Comparison of ENCODE assay signal across 27 cellular contexts in genomic region chr11:66056541-66056940, GRCh38. TPM values are rescaled to one million over a fixed set of nuclear protein-coding genes. Genes with fewer than 3 reads are reported as not detected.
DNase-seq lines count a peak whose midpoint lies in the region; FAIRE-seq and TF ChIP-seq lines count a peak whose summit lies in the region.
"Had no signal": no experiment of that assay in that cellular context is flagged by ENCODE, and none has a peak within 500 bp of the region (broad histone marks: within the 10 kb centered on the region; RNA-seq: fewer than 3 reads in every experiment).

No MANE protein-coding gene starts in this region.

- H3K79me2 ChIP-seq in keratinocyte (ENCODE audit: control insufficient read depth, insufficient read depth, low read length) (peaks cover 38% of the 10 kb centered on the region), OCI-LY7 (ENCODE audit: insufficient read depth, low read depth, low read length) (peaks cover 26% of the 10 kb centered on the region)

- no peak overlapping the region for H3K9ac ChIP-seq in keratinocyte (ENCODE audit: control insufficient read depth, extremely low read depth, insufficient read depth, low read length)

- no peaks in the 10 kb centered on the region for H3K27me3 ChIP-seq in keratinocyte (ENCODE audit: control insufficient read depth, extremely low read depth, insufficient read depth, low read length)
- H3K27me3 ChIP-seq in spleen (replicated peaks in 1 of 7) = no peaks in the 10 kb centered on the region
- H3K27me3 ChIP-seq in uterus = no peaks in the 10 kb centered on the region

- intact Hi-C loops in spleen (cut with DNase I; ENCODE audit: low total_unique reads) (no loop called here), OCI-LY7 (cut with micrococcal nuclease; ENCODE audit: unreplicated experiment) (no loop called here), uterus (cut with DNase I; ENCODE audit: low total_unique reads) (no loop called here)

- no peak for DNase-seq in activated T-cell treated with anti-CD3 and anti-CD28 coated beads, Interleukin-2, amount 50 U/mL, for 24 hours
- DNase-seq in activated T-cell treated with anti-CD3 and anti-CD28 coated beads for 4 hours (no peak), keratinocyte (ENCODE audit: low read depth, low spot score) (no peak), spleen (peak; percentile 46), OCI-LY7 (ENCODE audit: low spot score) (no peak), uterus (no peak), NCI-H1417 (lab: John Stamatoyannopoulos, UW) (no peak)
- DNase-seq: 8988T; AML-193; C1 segment of cervical spinal cord; Calu3; CD8-positive, alpha-beta memory T cell; KG1; NCI-H1105; NCI-H1694; NCI-H2081; NCI-H446; NCI-H526; OCI-M1 had no signal

- H3K36me3 Mint-ChIP-seq in activated T-cell treated with anti-CD3 and anti-CD28 coated beads, Interleukin-2, amount 50 U/mL, for 24 hours (ENCODE audit: low read depth) = peaks cover 93% of the 10 kb centered on the region

- H3K27ac Mint-ChIP-seq in activated T-cell treated with anti-CD3 and anti-CD28 coated beads, Interleukin-2, amount 50 U/mL, for 24 hours = peak overlapping the region; percentile 29

- FAIRE-seq in keratinocyte (lab: Jason Lieb, UNC) = no peak
- FAIRE-seq: G401.6, GM12892 had no signal

- TF ChIP-seq CTCF in HEK293 (tag by site-specific recombination; IDR thresholded peaks at IDR 0.05) = no peak
- no peak for TF ChIP-seq CTCF in keratinocyte (optimal IDR thresholded peaks at IDR 0.05 in 1 of 3, IDR thresholded peaks at IDR 0.05 in 1 of 3, conservative IDR thresholded peaks at IDR 0.05 in 1 of 3; ENCODE audit: extremely low read depth in 1 of 3, insufficient read depth in 2 of 3, low read length in 3 of 3)
- TF ChIP-seq CTCF in spleen (IDR thresholded peaks at IDR 0.05 in 8 of 11, conservative IDR thresholded peaks at IDR 0.05 in 3 of 11) = no peak
- TF ChIP-seq CTCF in OCI-LY7 (conservative IDR thresholded peaks at IDR 0.05; ENCODE audit: low read length) = no peak
- no peak for TF ChIP-seq CTCF in uterus (IDR thresholded peaks at IDR 0.05)

- no peaks in the 10 kb centered on the region for H3K9me3 Mint-ChIP-seq in activated T-cell treated with anti-CD3 and anti-CD28 coated beads, Interleukin-2, amount 50 U/mL, for 24 hours
- H3K9me3 Mint-ChIP-seq: CD8-positive, alpha-beta memory T cell had no signal

- H3K9me3 ChIP-seq in HEK293 (ENCODE audit: control insufficient read depth, insufficient read depth, low read depth, low read length) = no peaks in the 10 kb centered on the region
- H3K9me3 ChIP-seq in keratinocyte (ENCODE audit: control insufficient read depth, low read depth, low read length) = no peaks in the 10 kb centered on the region
- no peaks in the 10 kb centered on the region for H3K9me3 ChIP-seq in spleen
- H3K9me3 ChIP-seq in OCI-LY7 (ENCODE audit: low read length) = no peaks in the 10 kb centered on the region
- H3K9me3 ChIP-seq in uterus = no peaks in the 10 kb centered on the region
- H3K9me3 ChIP-seq: HAP-1 had no signal

- WGBS in spleen, 5 donors = 72 to 85% (median 80%) methylated on average over 9 of the region's 9 CpGs

- no peaks in the 10 kb centered on the region; the same call in 1 of the 2 replicates for H3K4me1 ChIP-seq in HEK293 (ENCODE audit: control insufficient read depth, insufficient read depth, low read length)
- peaks cover 25% of the 10 kb centered on the region for H3K4me1 ChIP-seq in keratinocyte (ENCODE audit: control insufficient read depth, extremely low read depth, insufficient read depth, low read length)
- H3K4me1 ChIP-seq in spleen = peaks cover 15 to 44% (median 23%) of the 10 kb centered on the region in 6 donors
- H3K4me1 ChIP-seq in OCI-LY7 (ENCODE audit: insufficient read depth, low read length, poor library complexity, severe bottlenecking) = peaks cover 11% of the 10 kb centered on the region
- H3K4me1 ChIP-seq in uterus = peaks cover 0 to 11% of the 10 kb centered on the region in 2 donors

- H3K4me3 ChIP-seq in HEK293 (ENCODE audit: low read depth, low read length) (no peak overlapping the region), keratinocyte (ENCODE audit: control insufficient read depth in 2 of 3, extremely low read depth in 1 of 3, insufficient read depth in 2 of 3, low read depth in 1 of 3, low read length in 3 of 3) (no peak overlapping the region), spleen (no peak overlapping the region), OCI-LY7 (ENCODE audit: low read depth, low read length, poor library complexity, severe bottlenecking) (no peak overlapping the region), uterus (no peak overlapping the region)
- H3K4me3 ChIP-seq: HAP-1 had no signal

- H3K36me3 ChIP-seq in HEK293 (ENCODE audit: control insufficient read depth in 2 of 2, insufficient read depth in 1 of 2, low read length in 2 of 2) (peaks cover 42 to 86% of the 10 kb centered on the region in 2 experiments), keratinocyte (ENCODE audit: control insufficient read depth in 2 of 2, extremely low read depth in 1 of 2, insufficient read depth in 2 of 2, low read length in 2 of 2) (peaks cover 42 to 59% of the 10 kb centered on the region in 2 experiments), spleen (peaks cover 19 to 86% (median 78%) of the 10 kb centered on the region in 6 donors), OCI-LY7 (ENCODE audit: insufficient read depth, low read length) (peaks cover 88% of the 10 kb centered on the region), uterus (no peaks in the 10 kb centered on the region)

- TF ChIP-seq POLR2A in spleen (IDR thresholded peaks at IDR 0.05) (no peak), uterus (IDR thresholded peaks at IDR 0.05) (no peak)

- POLR2A ChIA-PET in HEK293 (lab: Yijun Ruan, JAX) (interaction anchor here (0.6 to 0.9 kb wide), 3 partner anchors 14 to 435 kb away, joined by 3 to 7 read pairs (median 3); no protein-coding TSS in a partner anchor), OCI-LY7 (lab: Charles Lee) (interaction anchor here (1.5 kb wide), 1 partner anchor 25 kb away, joined by 5 read pairs; no protein-coding TSS in a partner anchor)

- no peak overlapping the region for H3K4me3 Mint-ChIP-seq in activated T-cell treated with anti-CD3 and anti-CD28 coated beads, Interleukin-2, amount 50 U/mL, for 24 hours
- H3K4me3 Mint-ChIP-seq: CD8-positive, alpha-beta memory T cell had no signal

- H3K27ac ChIP-seq in HEK293 (ENCODE audit: extremely low read depth, low read depth, low read length) (no peak overlapping the region), keratinocyte (ENCODE audit: control insufficient read depth, insufficient read depth, low read length) (peak overlapping the region; percentile 18), spleen (no peak overlapping the region), OCI-LY7 (ENCODE audit: low read depth, low read length, poor library complexity, severe bottlenecking) (no peak overlapping the region), uterus (no peak overlapping the region)

- peaks cover 55% of the 10 kb centered on the region for H3K4me1 Mint-ChIP-seq in activated T-cell treated with anti-CD3 and anti-CD28 coated beads, Interleukin-2, amount 50 U/mL, for 24 hours (ENCODE audit: low read depth)

- no peak overlapping the region for H2AFZ ChIP-seq in keratinocyte (ENCODE audit: control insufficient read depth, low read length)
- no peak overlapping the region for H2AFZ ChIP-seq in OCI-LY7 (ENCODE audit: low read length)

- BruUV-seq in OCI-LY7 (replicated peaks; lab: Mats Ljungman, UMichigan) = no TSS peak

- dilution Hi-C loops in keratinocyte (cut with MboI; ENCODE audit: extremely low pct_ligation_motif_present, low sequenced_read_pairs) = no loop called here

- CTCF ChIA-PET in HEK293 (lab: Yijun Ruan, JAX) (interaction anchor here (1.2 to 2.3 kb wide), 3 partner anchors 9 to 12 kb away, joined by 4 to 20 read pairs (median 15); no protein-coding TSS in a partner anchor), OCI-LY7 (lab: Charles Lee; ENCODE audit: unreplicated experiment) (interaction anchor here (1.1 kb wide), 1 partner anchor 11 kb away, joined by 3 read pairs; no protein-coding TSS in a partner anchor)

- no peaks in the 10 kb centered on the region for H3K27me3 Mint-ChIP-seq in activated T-cell treated with anti-CD3 and anti-CD28 coated beads, Interleukin-2, amount 50 U/mL, for 24 hours

- peaks cover 3% of the 10 kb centered on the region for H3K9me1 ChIP-seq in keratinocyte (ENCODE audit: control insufficient read depth, extremely low read depth, insufficient read depth, low read length)

- no peaks in the 10 kb centered on the region for H4K20me1 ChIP-seq in keratinocyte (ENCODE audit: control insufficient read depth, extremely low read depth, insufficient read depth, low read length)
- H4K20me1 ChIP-seq in OCI-LY7 (ENCODE audit: insufficient read depth, low read length) = no peaks in the 10 kb centered on the region

- no peaks in the 10 kb centered on the region for H3K9me2 ChIP-seq in OCI-LY7 (ENCODE audit: insufficient read depth, low read length)

- H3K4me2 ChIP-seq in keratinocyte (ENCODE audit: control insufficient read depth, extremely low read depth, insufficient read depth, low read depth, low read length) = no peak overlapping the region
- no peak overlapping the region for H3K4me2 ChIP-seq in OCI-LY7 (ENCODE audit: low read length)

RNA-seq across cellular contexts. Expression of gene SF3B2, which starts 4.4 kb away (rescaled TPM):
- polyA plus RNA-seq in keratinocyte = 41.9 to 121 TPM (median 73.0 TPM) in 3 replicates
- polyA plus RNA-seq in keratinocyte (2011; ENCODE audit: low read depth) = 344 TPM
- 80.1 and 110 TPM in 2 replicates for polyA plus RNA-seq in keratinocyte (2011; cell fraction: cytosol; rRNA removed)
- 118 TPM in 2 replicates for polyA plus RNA-seq in keratinocyte (2011; cell fraction: nucleus; rRNA removed)
- polyA plus RNA-seq in keratinocyte (2012; ENCODE audit: low replicate concordance) = 102 and 141 TPM in 2 replicates
- 34.8 to 73.7 TPM (median 37.9 TPM) in 3 replicates for polyA minus RNA-seq in keratinocyte
- polyA minus RNA-seq in keratinocyte (2011; cell fraction: cytosol; rRNA and poly(A)+ RNA removed) = 52.9 TPM
- polyA minus RNA-seq in keratinocyte (2011; cell fraction: nucleus; rRNA and poly(A)+ RNA removed) = 27.6 and 43.1 TPM in 2 replicates
- total RNA-seq in spleen = 100 to 1,000 TPM; 139 to 195 (median 164) TPM
- 100 to 1,000 TPM in 1 of 3 donors, 10 to 100 TPM in 2; 77.5 to 104 (median 89.9) TPM for polyA plus RNA-seq in spleen
- total RNA-seq in OCI-LY7 (2014; rRNA removed; shearing (Covaris generic)) = 185 and 191 TPM in 2 replicates
- 251 and 260 TPM in 2 replicates for total RNA-seq in OCI-LY7 (2022)
- 100 to 1,000 TPM in 2 of 4 donors, 10 to 100 TPM in 2; 59.9 to 195 (median 106) TPM for total RNA-seq in uterus

RNA-seq across cellular contexts. Expression of gene GAL3ST3, which starts 7.6 kb away (rescaled TPM):
- not detected in 3 replicates for polyA plus RNA-seq in keratinocyte
- polyA plus RNA-seq in keratinocyte (2011; ENCODE audit: low read depth) = not detected
- not detected in 2 replicates for polyA plus RNA-seq in keratinocyte (2011; cell fraction: cytosol; rRNA removed)
- polyA plus RNA-seq in keratinocyte (2011; cell fraction: nucleus; rRNA removed) = not detected in 2 replicates
- 0.07 TPM in 1 of 2 replicates, not detected in the other for polyA plus RNA-seq in keratinocyte (2012; ENCODE audit: low replicate concordance)
- not detected in 3 replicates for polyA minus RNA-seq in keratinocyte
- polyA minus RNA-seq in keratinocyte (2011; cell fraction: cytosol; rRNA and poly(A)+ RNA removed) = not detected
- polyA minus RNA-seq in keratinocyte (2011; cell fraction: nucleus; rRNA and poly(A)+ RNA removed) = not detected in 2 replicates
- total RNA-seq in spleen = not detected
- polyA plus RNA-seq in spleen = under 1 TPM; 0.03 to 0.04 (median 0.03) TPM
- total RNA-seq in OCI-LY7 (2014; rRNA removed; shearing (Covaris generic)) = not detected in 2 replicates
- total RNA-seq in OCI-LY7 (2022) = not detected in 2 replicates
- total RNA-seq in uterus = 1 to 10 TPM in 2 of 4 donors, under 1 TPM in 1, not detected in 1; 0.26 to 2.1 (median 1.9) TPM
- total RNA-seq: Calu3; CD8-positive, alpha-beta memory T cell; Daoy; HT1080; SK-MEL-5 had no signal
- polyA plus RNA-seq: CD8-positive, alpha-beta memory T cell had no signal

RNA-seq across cellular contexts. Expression of gene PACS1, which starts 13.5 kb away (rescaled TPM):
- polyA plus RNA-seq in keratinocyte (10.0 to 28.4 TPM (median 14.9 TPM) in 3 replicates), spleen (10 to 100 TPM; 20.6 to 35.1 (median 20.9) TPM)
- 16.8 TPM for polyA plus RNA-seq in keratinocyte (2011; ENCODE audit: low read depth)
- 29.3 and 37.5 TPM in 2 replicates for polyA plus RNA-seq in keratinocyte (2011; cell fraction: cytosol; rRNA removed)
- polyA plus RNA-seq in keratinocyte (2011; cell fraction: nucleus; rRNA removed) = 37.5 and 40.4 TPM in 2 replicates
- polyA plus RNA-seq in keratinocyte (2012; ENCODE audit: low replicate concordance) = 13.9 and 37.6 TPM in 2 replicates
- polyA minus RNA-seq in keratinocyte = 31.0 to 109 TPM (median 49.4 TPM) in 3 replicates
- 54.3 TPM for polyA minus RNA-seq in keratinocyte (2011; cell fraction: cytosol; rRNA and poly(A)+ RNA removed)
- 38.6 and 61.4 TPM in 2 replicates for polyA minus RNA-seq in keratinocyte (2011; cell fraction: nucleus; rRNA and poly(A)+ RNA removed)
- total RNA-seq in spleen (100 to 1,000 TPM in 5 of 7 donors, 10 to 100 TPM in 2; 65.8 to 126 (median 110) TPM), OCI-LY7 (2022) (50.5 and 52.5 TPM in 2 replicates), uterus (10 to 100 TPM in 3 of 4 donors, 1 to 10 TPM in 1; 2.9 to 79.2 (median 57.2) TPM)
- total RNA-seq in OCI-LY7 (2014; rRNA removed; shearing (Covaris generic)) = 21.2 and 23.7 TPM in 2 replicates

RNA-seq across cellular contexts. Expression of gene CATSPER1, which starts 30.3 kb away (rescaled TPM):
- 0.07 TPM in 1 of 3 replicates, not detected in the others for polyA plus RNA-seq in keratinocyte
- polyA plus RNA-seq in keratinocyte (2011; ENCODE audit: low read depth) = not detected
- polyA plus RNA-seq in keratinocyte (2011; cell fraction: cytosol; rRNA removed) = not detected in 2 replicates
- polyA plus RNA-seq in keratinocyte (2011; cell fraction: nucleus; rRNA removed) = not detected in 2 replicates
- 0.17 TPM in 1 of 2 replicates, not detected in the other for polyA plus RNA-seq in keratinocyte (2012; ENCODE audit: low replicate concordance)
- polyA minus RNA-seq in keratinocyte = not detected in 3 replicates
- polyA minus RNA-seq in keratinocyte (2011; cell fraction: cytosol; rRNA and poly(A)+ RNA removed) = not detected
- polyA minus RNA-seq in keratinocyte (2011; cell fraction: nucleus; rRNA and poly(A)+ RNA removed) = not detected in 2 replicates
- 1 to 10 TPM in 3 of 7 donors, under 1 TPM in 2, not detected in 2; 0.70 to 1.2 (median 1.1) TPM for total RNA-seq in spleen
- polyA plus RNA-seq in spleen = under 1 TPM; 0.30 to 0.51 (median 0.50) TPM
- not detected in 2 replicates for total RNA-seq in OCI-LY7 (2014; rRNA removed; shearing (Covaris generic))
- total RNA-seq in OCI-LY7 (2022) = not detected in 2 replicates
- total RNA-seq in uterus = under 1 TPM in 1 of 4 donors, not detected in 3; 0.26 TPM
- total RNA-seq: CD8-positive, alpha-beta memory T cell; Right ventricle myocardium inferior had no signal
- polyA plus RNA-seq: CD8-positive, alpha-beta memory T cell had no signal

RNA-seq across cellular contexts. Expression of gene CST6, which starts 44.7 kb away (rescaled TPM):
- 1.4 to 2.3 TPM (median 1.7 TPM) in 3 replicates for polyA plus RNA-seq in keratinocyte
- polyA plus RNA-seq in keratinocyte (2011; ENCODE audit: low read depth) = 27.8 TPM
- 3.3 and 4.9 TPM in 2 replicates for polyA plus RNA-seq in keratinocyte (2011; cell fraction: cytosol; rRNA removed)
- polyA plus RNA-seq in keratinocyte (2011; cell fraction: nucleus; rRNA removed) = 3.7 and 7.6 TPM in 2 replicates
- polyA plus RNA-seq in keratinocyte (2012; ENCODE audit: low replicate concordance) = 2.0 and 195 TPM in 2 replicates
- polyA minus RNA-seq in keratinocyte = 0.32 TPM in 1 of 3 replicates, not detected in the others
- polyA minus RNA-seq in keratinocyte (2011; cell fraction: cytosol; rRNA and poly(A)+ RNA removed) = not detected
- 5.0 TPM in 1 of 2 replicates, not detected in the other for polyA minus RNA-seq in keratinocyte (2011; cell fraction: nucleus; rRNA and poly(A)+ RNA removed)
- not detected for total RNA-seq in spleen
- 1 to 10 TPM in 1 of 3 donors, under 1 TPM in 2; 0.76 to 1.4 (median 0.93) TPM for polyA plus RNA-seq in spleen
- not detected in 2 replicates for total RNA-seq in OCI-LY7 (2014; rRNA removed; shearing (Covaris generic))
- not detected in 2 replicates for total RNA-seq in OCI-LY7 (2022)
- total RNA-seq in uterus = under 1 TPM in 1 of 4 donors, not detected in 3; 0.59 TPM
- total RNA-seq: CD8-positive, alpha-beta memory T cell; Daoy; HT1080; Right ventricle myocardium inferior; SK-MEL-5 had no signal
- polyA plus RNA-seq: CD8-positive, alpha-beta memory T cell had no signal
